ENCODE assay signal across 8 cellular contexts in the genomic region with DNA sequence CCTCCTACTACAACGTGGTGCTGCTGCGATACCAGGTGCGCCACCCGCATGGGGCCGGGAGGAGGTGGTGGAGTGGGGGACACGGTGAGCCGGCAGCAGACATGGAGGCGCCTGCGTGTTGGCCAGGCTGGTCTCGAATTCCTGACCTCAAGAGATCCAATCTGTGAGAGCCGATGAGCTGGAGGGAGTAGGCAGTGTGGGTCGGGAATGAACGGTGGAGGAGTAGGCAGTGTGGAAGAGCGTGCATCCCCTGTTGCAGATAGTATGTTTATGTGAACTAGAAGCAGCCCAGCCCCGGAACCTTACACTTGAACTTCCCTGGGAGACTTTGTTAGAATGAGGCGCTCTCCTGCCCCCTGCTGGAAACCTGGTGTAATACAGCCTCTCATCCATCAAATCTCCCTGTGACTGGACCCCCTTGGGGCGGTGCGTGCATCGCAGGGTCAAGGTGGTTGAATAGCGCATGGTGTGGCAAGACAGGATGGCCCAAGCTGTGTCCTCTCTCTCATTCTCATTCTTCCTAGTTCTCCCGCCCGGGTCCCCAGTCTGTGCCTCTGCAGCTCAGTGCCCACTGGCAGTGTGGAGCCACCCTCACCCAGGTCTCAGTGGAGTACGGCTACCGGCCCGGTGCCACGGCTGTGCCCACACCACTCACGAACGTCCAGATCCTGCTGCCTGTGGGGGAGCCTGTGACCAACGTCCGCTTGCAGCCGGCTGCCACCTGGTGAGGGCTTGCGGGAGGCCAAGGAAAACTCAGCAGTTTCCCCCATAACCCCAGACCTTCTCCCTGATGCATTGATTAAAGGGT. TPM values are rescaled to one million over a fixed set of nuclear protein-coding genes. Genes with fewer than 3 reads are reported as not detected.
DNase-seq lines count a peak whose midpoint lies in the region; ATAC-seq and TF ChIP-seq lines count a peak whose summit lies in the region.

No MANE protein-coding gene starts in this region.

- H3K36me3 ChIP-seq in Karpas-422 (ENCODE audit: insufficient read depth, low read length): peaks cover 5% of the 10 kb centered on the region; the same call in 1 of the 2 replicates
- no peaks in the 10 kb centered on the region for H3K36me3 ChIP-seq in psoas muscle (ENCODE audit: insufficient read depth in 1 of 2, low read depth in 1 of 2)
- H3K36me3 ChIP-seq in vagina: no peaks in the 10 kb centered on the region

- H3K9ac ChIP-seq in Karpas-422 (ENCODE audit: low read length): no peak overlapping the region

- H3K9me2 ChIP-seq in Karpas-422 (replicated peaks; ENCODE audit: insufficient read depth, low read length): no peaks in the 10 kb centered on the region

- WGBS in psoas muscle, 3 donors: 35 to 45% (median 37%) methylated on average over 32 of the region's 32 CpGs

- ATAC-seq in psoas muscle: peak in 3 of 4 donors; percentile 28 to 47 (median 31)
- no peak for ATAC-seq in HG02884 (IDR thresholded peaks at IDR 0.05; ENCODE audit: unreplicated experiment)

- peaks cover 17% of the 10 kb centered on the region for H3K36me3 Mint-ChIP-seq in glutamatergic neuron (ENCODE audit: unreplicated experiment)

- intact Hi-C loops in psoas muscle (cut with DNase I): loop anchor here in 1 of 2 donors (5.0 kb wide), 1 partner anchor 1382 kb away; no protein-coding TSS in a partner anchor
- intact Hi-C loops in vagina (cut with DNase I): no loop called here

- TF ChIP-seq POLR2A in vagina (IDR thresholded peaks at IDR 0.05): no peak

- H3K27me3 ChIP-seq in Karpas-422 (ENCODE audit: low read length) (no peaks in the 10 kb centered on the region), psoas muscle (ENCODE audit: insufficient read depth in 3 of 3, low read length in 2 of 3) (peaks cover 0 to 23% (median 13%) of the 10 kb centered on the region in 3 donors), vagina (no peaks in the 10 kb centered on the region)

- DNase-seq in DMS114 treated with DMSO at 0.1 percent for 48 hours (lab: John Stamatoyannopoulos, UW; ENCODE audit: unreplicated experiment) (peak; percentile 35), Karpas-422 (peak; percentile 89), SK-MEL-5 (ENCODE audit: low read depth, low spot score) (peak; percentile 83), glutamatergic neuron (peak; percentile 81), psoas muscle (peak in 1 of 2 donors; percentile 49), vagina (ENCODE audit: extremely low spot score in 2 of 2) (no peak)
- peak; percentile 88 for DNase-seq in activated effector memory CD4-positive, alpha-beta T cell treated with anti-CD3 and anti-CD28 coated beads, Interleukin-2, amount 50 U/mL, for 16 hours

- H3K4me3 ChIP-seq in Karpas-422 (ENCODE audit: low read length) (no peak overlapping the region), psoas muscle (no peak overlapping the region), vagina (no peak overlapping the region)

- peaks cover 1% of the 10 kb centered on the region for H3K4me1 Mint-ChIP-seq in glutamatergic neuron (ENCODE audit: low read depth, unreplicated experiment)

- peaks cover 6% of the 10 kb centered on the region for H3K9me3 Mint-ChIP-seq in glutamatergic neuron (ENCODE audit: unreplicated experiment)

- no peak overlapping the region for H3K27ac Mint-ChIP-seq in glutamatergic neuron (ENCODE audit: unreplicated experiment)

- TF ChIP-seq CTCF in glutamatergic neuron (IDR thresholded peaks at IDR 0.05; ENCODE audit: partially characterized antibody, unreplicated experiment) (peak; percentile 93), psoas muscle (IDR thresholded peaks at IDR 0.05) (peak; percentile 61), vagina (IDR thresholded peaks at IDR 0.05) (peak; percentile 45 to 62 (median 54))

- no peaks in the 10 kb centered on the region for H3K79me2 ChIP-seq in Karpas-422 (ENCODE audit: low read length)

- no peak overlapping the region for H3K4me3 Mint-ChIP-seq in glutamatergic neuron (ENCODE audit: unreplicated experiment)

- H3K27me3 Mint-ChIP-seq in glutamatergic neuron (ENCODE audit: unreplicated experiment): peaks cover 9% of the 10 kb centered on the region

- in situ Hi-C loops in SK-MEL-5 (cut with HindIII; ENCODE audit: low pct_unique_long_range_greater_than_20kb, low sequenced_read_pairs): no loop called here

- no peaks in the 10 kb centered on the region for H3K9me3 ChIP-seq in Karpas-422 (ENCODE audit: low read length)
- H3K9me3 ChIP-seq in psoas muscle: no peaks in the 10 kb centered on the region
- H3K9me3 ChIP-seq in vagina: no peaks in the 10 kb centered on the region

- H2AFZ ChIP-seq in Karpas-422 (ENCODE audit: low read length): no peak overlapping the region

- H3K4me1 ChIP-seq in Karpas-422 (ENCODE audit: low read length): no peaks in the 10 kb centered on the region
- no peaks in the 10 kb centered on the region for H3K4me1 ChIP-seq in psoas muscle
- H3K4me1 ChIP-seq in vagina: no peaks in the 10 kb centered on the region

- no peak overlapping the region for H3K4me2 ChIP-seq in Karpas-422 (ENCODE audit: low read depth, low read length, poor library complexity, severe bottlenecking)

- H4K20me1 ChIP-seq in Karpas-422 (ENCODE audit: insufficient read depth, low read depth, low read length): peaks cover 3% of the 10 kb centered on the region; the same call in 1 of the 2 replicates

- no peak overlapping the region for H3K27ac ChIP-seq in Karpas-422 (ENCODE audit: low read length)
- no peak overlapping the region for H3K27ac ChIP-seq in psoas muscle
- no peak overlapping the region for H3K27ac ChIP-seq in vagina

RNA-seq across cellular contexts. Expression of gene B3GNT3, which starts 10.5 kb away (rescaled TPM):
- not detected in 2 replicates for total RNA-seq in Karpas-422 (2014; rRNA removed; shearing (Covaris generic); ENCODE audit: low replicate concordance)
- total RNA-seq in SK-MEL-5 (2014; rRNA removed; shearing (Covaris generic)): not detected in 2 replicates
- 0.10 TPM in 1 of 2 replicates, not detected in the other for polyA plus RNA-seq in SK-MEL-5 (2015; cell fraction: cytosol; rRNA removed)
- not detected in 2 replicates for polyA plus RNA-seq in SK-MEL-5 (2015; cell fraction: nucleus; rRNA removed)
- total RNA-seq in glutamatergic neuron (ENCODE audit: unreplicated experiment) (not detected), psoas muscle (under 1 TPM in 1 of 4 donors, not detected in 3; 0.38 TPM), vagina (1.5 TPM)
- under 1 TPM in 2 of 3 donors, not detected in 1; 0.03 to 0.08 TPM for polyA plus RNA-seq in psoas muscle

RNA-seq across cellular contexts. Expression of gene FCHO1, which starts 33.1 kb away (rescaled TPM):
- total RNA-seq in Karpas-422 (2014; rRNA removed; shearing (Covaris generic); ENCODE audit: low replicate concordance): 16.6 and 40.4 TPM in 2 replicates
- total RNA-seq in SK-MEL-5 (2014; rRNA removed; shearing (Covaris generic)): 0.85 and 0.92 TPM in 2 replicates
- 1.4 and 1.5 TPM in 2 replicates for polyA plus RNA-seq in SK-MEL-5 (2015; cell fraction: cytosol; rRNA removed)
- polyA plus RNA-seq in SK-MEL-5 (2015; cell fraction: nucleus; rRNA removed): 1.6 and 3.1 TPM in 2 replicates
- total RNA-seq in glutamatergic neuron (ENCODE audit: unreplicated experiment): 45.2 TPM
- under 1 TPM; 0.15 to 0.68 (median 0.58) TPM for total RNA-seq in psoas muscle
- polyA plus RNA-seq in psoas muscle: under 1 TPM in 2 of 3 donors, not detected in 1; 0.10 to 0.22 TPM
- total RNA-seq in vagina: 12.3 TPM

RNA-seq across cellular contexts. Expression of gene INSL3, which starts 36.9 kb away (rescaled TPM):
- not detected in 2 replicates for total RNA-seq in Karpas-422 (2014; rRNA removed; shearing (Covaris generic); ENCODE audit: low replicate concordance)
- not detected in 2 replicates for total RNA-seq in SK-MEL-5 (2014; rRNA removed; shearing (Covaris generic))
- not detected in 2 replicates for polyA plus RNA-seq in SK-MEL-5 (2015; cell fraction: cytosol; rRNA removed)
- polyA plus RNA-seq in SK-MEL-5 (2015; cell fraction: nucleus; rRNA removed): not detected in 2 replicates
- total RNA-seq in glutamatergic neuron (ENCODE audit: unreplicated experiment) (not detected), psoas muscle (not detected), vagina (not detected)
- not detected for polyA plus RNA-seq in psoas muscle

Comparison
In these comparisons a context has a peak if more than half of its experiments do, and no peak if none do; other contexts are left out.
1. DNase-seq: peak in DMS114 treated with DMSO at 0.1 percent for 48 hours (single experiment), Karpas-422 (single experiment), SK-MEL-5 (single experiment), activated effector memory CD4-positive, alpha-beta T cell treated with anti-CD3 and anti-CD28 coated beads, Interleukin-2, amount 50 U/mL, for 16 hours (single experiment) and glutamatergic neuron (single experiment); none in vagina (0 of 2).
2. Peak in every context shown above with its lines, with median percentiles within 50 percentile points of each other: CTCF ChIP-seq.